Comparison of ENCODE assay signal across 8 cellular contexts in the genomic region with DNA sequence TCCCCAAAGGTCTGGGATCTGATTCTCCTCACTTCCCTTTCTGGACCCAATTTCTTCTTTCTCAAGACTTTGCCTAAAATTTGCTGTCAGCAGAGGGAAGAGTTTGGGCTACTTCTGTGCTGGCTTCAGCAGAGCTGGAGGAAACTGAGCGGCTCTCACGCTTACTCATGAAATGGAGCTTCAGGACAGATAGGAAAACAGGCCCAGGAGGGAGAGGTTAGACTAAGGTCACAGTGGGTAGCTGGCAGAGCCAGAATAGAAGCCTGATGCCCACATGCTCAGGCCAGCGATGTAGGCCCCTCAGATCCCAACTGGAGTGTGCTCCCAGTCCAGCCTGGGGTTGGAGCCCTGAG. TPM values are rescaled to one million over a fixed set of nuclear protein-coding genes. Genes with fewer than 3 reads are reported as not detected.
DNase-seq lines count a peak whose midpoint lies in the region; ATAC-seq and TF ChIP-seq lines count a peak whose summit lies in the region.

No MANE protein-coding gene starts in this region.

- H3K4me3 Mint-ChIP-seq in activated T-helper 1 cell treated with anti-CD3 and anti-CD28 coated beads, Interleukin-12 subunit alpha, Interleukin-12 subunit beta, Interleukin-2, Interleukin-4 antibody, amounts not matched to agents 30 ng/mL and 10 ng/mL and 1 ng/mL, durations not matched to agents 14 hours and 24 hours and 36 hours = peak overlapping the region; percentile 90

- intact Hi-C loops in activated T-helper 1 cell treated with anti-CD3 and anti-CD28 coated beads, Interleukin-12 subunit alpha, Interleukin-12 subunit beta, Interleukin-2, Interleukin-4 antibody, amounts not matched to agents 30 ng/mL and 10 ng/mL and 1 ng/mL, durations not matched to agents 14 hours and 24 hours and 36 hours (cut with micrococcal nuclease) = loop anchor here (1.0 to 2.0 kb wide), 4 partner anchors 16 to 73 kb away; partner anchors contain the start of gene GOT2
- intact Hi-C loops in left cardiac atrium (cut with DNase I) (loop anchor here in 1 of 2 donors (10.0 kb wide), 1 partner anchor 51 kb away; the partner anchor contains the start of gene GOT2), sigmoid colon (cut with DNase I) (loop anchor here (2.0 to 5.0 kb wide), 3 partner anchors 53 to 952 kb away; no protein-coding TSS in a partner anchor)

- H3K4me1 Mint-ChIP-seq in activated T-helper 1 cell treated with anti-CD3 and anti-CD28 coated beads, Interleukin-12 subunit alpha, Interleukin-12 subunit beta, Interleukin-2, Interleukin-4 antibody, amounts not matched to agents 30 ng/mL and 10 ng/mL and 1 ng/mL, durations not matched to agents 14 hours and 24 hours and 36 hours (ENCODE audit: low read depth) = peaks cover 14% of the 10 kb centered on the region

- 5 to 17% methylated on average over 3 of the region's 3 CpGs for WGBS in sigmoid colon, 2 donors

- H3K27me3 ChIP-seq in sigmoid colon = no peaks in the 10 kb centered on the region

- ATAC-seq in left cardiac atrium = peak; percentile 48 to 71
- ATAC-seq in GM21360 (IDR thresholded peaks at IDR 0.05; ENCODE audit: unreplicated experiment) = no peak
- no peak for ATAC-seq in HG02973 (IDR thresholded peaks at IDR 0.05; ENCODE audit: unreplicated experiment)

- H3K27ac ChIP-seq in sigmoid colon = peak overlapping the region; percentile 70 to 80 (median 76)

- H3K36me3 Mint-ChIP-seq in activated T-helper 1 cell treated with anti-CD3 and anti-CD28 coated beads, Interleukin-12 subunit alpha, Interleukin-12 subunit beta, Interleukin-2, Interleukin-4 antibody, amounts not matched to agents 30 ng/mL and 10 ng/mL and 1 ng/mL, durations not matched to agents 14 hours and 24 hours and 36 hours (ENCODE audit: low read depth) = peaks cover 2% of the 10 kb centered on the region

- TF ChIP-seq EP300 in sigmoid colon (IDR thresholded peaks at IDR 0.05) = no peak

- TF ChIP-seq CTCF in HFF-Myc (IDR thresholded peaks at IDR 0.05; ENCODE audit: low read depth, low read length, missing control alignments) (no peak), sigmoid colon (IDR thresholded peaks at IDR 0.05) (no peak)

- H3K9me3 Mint-ChIP-seq in activated T-helper 1 cell treated with anti-CD3 and anti-CD28 coated beads, Interleukin-12 subunit alpha, Interleukin-12 subunit beta, Interleukin-2, Interleukin-4 antibody, amounts not matched to agents 30 ng/mL and 10 ng/mL and 1 ng/mL, durations not matched to agents 14 hours and 24 hours and 36 hours = no peaks in the 10 kb centered on the region

- TF ChIP-seq POLR2A in sigmoid colon (IDR thresholded peaks at IDR 0.05) = no peak

- no peaks in the 10 kb centered on the region for H3K9me3 ChIP-seq in sigmoid colon

- DNase-seq in AG20443 (ENCODE audit: low spot score) = peak; percentile 49
- DNase-seq in HFF-Myc (ENCODE audit: extremely low read depth, low read depth) = no peak
- DNase-seq in activated T-helper 1 cell treated with anti-CD3 and anti-CD28 coated beads, Interleukin-12 subunit alpha, Interleukin-12 subunit beta, Interleukin-2, Interleukin-4 antibody, amounts not matched to agents 30 ng/mL and 10 ng/mL and 1 ng/mL, durations not matched to agents 14 hours and 24 hours and 36 hours (ENCODE audit: low spot score) = no peak
- DNase-seq in left cardiac atrium = peak; percentile 30
- peak; percentile 63 for DNase-seq in sigmoid colon
- DNase-seq in stimulated activated CD4-positive, alpha-beta T cell treated with anti-CD3 and anti-CD28 coated beads, Interleukin-12 subunit alpha, Interleukin-12 subunit beta, amount 100 ng/mL, for 4 hours = no peak

- H3K4me3 ChIP-seq in HFF-Myc (replicated peaks; ENCODE audit: low read depth, low read length) (peak overlapping the region; percentile 82), sigmoid colon (peak overlapping the region; percentile 70 to 95 (median 74))

- H3K27me3 Mint-ChIP-seq in activated T-helper 1 cell treated with anti-CD3 and anti-CD28 coated beads, Interleukin-12 subunit alpha, Interleukin-12 subunit beta, Interleukin-2, Interleukin-4 antibody, amounts not matched to agents 30 ng/mL and 10 ng/mL and 1 ng/mL, durations not matched to agents 14 hours and 24 hours and 36 hours (ENCODE audit: insufficient read depth) = peaks cover 7% of the 10 kb centered on the region

- peaks cover 0 to 22% (median 18%) of the 10 kb centered on the region in 4 donors for H3K4me1 ChIP-seq in sigmoid colon

- peaks cover 0 to 21% (median 3%) of the 10 kb centered on the region in 4 donors for H3K36me3 ChIP-seq in sigmoid colon

- no peak overlapping the region for H3K27ac Mint-ChIP-seq in activated T-helper 1 cell treated with anti-CD3 and anti-CD28 coated beads, Interleukin-12 subunit alpha, Interleukin-12 subunit beta, Interleukin-2, Interleukin-4 antibody, amounts not matched to agents 30 ng/mL and 10 ng/mL and 1 ng/mL, durations not matched to agents 14 hours and 24 hours and 36 hours

RNA-seq across cellular contexts. Expression of gene SLC38A7, which starts 0.6 kb away (rescaled TPM):
- 9.3 and 11.8 TPM in 2 replicates for total RNA-seq in activated T-helper 1 cell treated with anti-CD3 and anti-CD28 coated beads, Interleukin-12 subunit alpha, Interleukin-12 subunit beta, Interleukin-2, Interleukin-4 antibody, amounts not matched to agents 30 ng/mL and 10 ng/mL and 1 ng/mL, durations not matched to agents 14 hours and 24 hours and 36 hours
- 10 to 100 TPM; 20.8 to 21.4 TPM for total RNA-seq in left cardiac atrium
- 10 to 100 TPM in 3 of 4 donors, 1 to 10 TPM in 1; 9.5 to 17.4 (median 12.1) TPM for total RNA-seq in sigmoid colon
- 10 to 100 TPM in 1 of 3 donors, 1 to 10 TPM in 1, under 1 TPM in 1; 0.60 to 10.4 (median 1.8) TPM for polyA plus RNA-seq in sigmoid colon

RNA-seq across cellular contexts. Expression of gene GOT2, which starts 50.1 kb away (rescaled TPM):
- 135 and 137 TPM in 2 replicates for total RNA-seq in activated T-helper 1 cell treated with anti-CD3 and anti-CD28 coated beads, Interleukin-12 subunit alpha, Interleukin-12 subunit beta, Interleukin-2, Interleukin-4 antibody, amounts not matched to agents 30 ng/mL and 10 ng/mL and 1 ng/mL, durations not matched to agents 14 hours and 24 hours and 36 hours
- total RNA-seq in left cardiac atrium (100 to 1,000 TPM; 270 TPM), sigmoid colon (10 to 100 TPM; 33.7 to 52.1 (median 44.4) TPM)
- 10 to 100 TPM; 55.3 to 88.2 (median 84.6) TPM for polyA plus RNA-seq in sigmoid colon

RNA-seq across cellular contexts. Expression of gene CNOT1, which starts 54.4 kb away (rescaled TPM):
- 270 and 272 TPM in 2 replicates for total RNA-seq in activated T-helper 1 cell treated with anti-CD3 and anti-CD28 coated beads, Interleukin-12 subunit alpha, Interleukin-12 subunit beta, Interleukin-2, Interleukin-4 antibody, amounts not matched to agents 30 ng/mL and 10 ng/mL and 1 ng/mL, durations not matched to agents 14 hours and 24 hours and 36 hours
- total RNA-seq in left cardiac atrium (10 to 100 TPM; 74.2 to 92.9 TPM), sigmoid colon (100 to 1,000 TPM in 1 of 4 donors, 10 to 100 TPM in 3; 70.1 to 112 (median 84.2) TPM)
- 100 to 1,000 TPM in 1 of 3 donors, 10 to 100 TPM in 2; 61.3 to 110 (median 65.0) TPM for polyA plus RNA-seq in sigmoid colon

Comparison
In these comparisons a context has a peak if more than half of its experiments do, and no peak if none do; other contexts are left out.
1. DNase-seq: peak in AG20443 (single experiment), left cardiac atrium (single experiment) and sigmoid colon (single experiment); none in HFF-Myc (single experiment), activated T-helper 1 cell treated with anti-CD3 and anti-CD28 coated beads, Interleukin-12 subunit alpha, Interleukin-12 subunit beta, Interleukin-2, Interleukin-4 antibody, amounts not matched to agents 30 ng/mL and 10 ng/mL and 1 ng/mL, durations not matched to agents 14 hours and 24 hours and 36 hours (single experiment) and stimulated activated CD4-positive, alpha-beta T cell treated with anti-CD3 and anti-CD28 coated beads, Interleukin-12 subunit alpha, Interleukin-12 subunit beta, amount 100 ng/mL, for 4 hours (single experiment).
2. ATAC-seq: peak in left cardiac atrium (2 of 2); none in GM21360 (single experiment) and HG02973 (single experiment).